ENCODE assay signal across 28 cellular contexts in genomic region chr10:422232-422631, GRCh38.
"Had no signal": no experiment of that assay in that cellular context is flagged by ENCODE, and none has a peak within 500 bp of the region (broad histone marks: within the 10 kb centered on the region; RNA-seq: fewer than 3 reads in every experiment).

No MANE protein-coding gene starts in this region.

- ATAC-seq: activated CD4-positive, alpha-beta T cell treated with anti-CD3 and anti-CD28 coated beads for 36 hours; activated CD4-positive, CD25-positive, alpha-beta regulatory T cell treated with anti-CD3 and anti-CD28 coated beads, Interleukin-2, amount 50 U/mL, for 24 hours; activated CD8-positive, alpha-beta T cell treated with anti-CD3 and anti-CD28 coated beads, Interleukin-2, amount 10 ng/mL, durations not matched to agents 7 days and 5 days; body of pancreas; K562 had no signal

- H3K36me3 ChIP-seq: breast epithelium, SJCRH30 had no signal

- H3K4me1 Mint-ChIP-seq: activated CD4-positive, alpha-beta T cell treated with anti-CD3 and anti-CD28 coated beads, Interleukin-2, amount 10 ng/mL, durations not matched to agents 7 days and 5 days; activated naive CD4-positive, alpha-beta T cell treated with anti-CD3 and anti-CD28 coated beads, Interleukin-2, amount 10 ng/mL, durations not matched to agents 7 days and 5 days had no signal

- H3K36me3 Mint-ChIP-seq: activated naive CD4-positive, alpha-beta T cell treated with anti-CD3 and anti-CD28 coated beads, Interleukin-2, amount 10 ng/mL, durations not matched to agents 7 days and 5 days; activated naive CD8-positive, alpha-beta T cell treated with anti-CD3 and anti-CD28 coated beads for 36 hours had no signal

- H3K4me1 ChIP-seq: body of pancreas, breast epithelium, SJCRH30 had no signal

- H3K4me3 ChIP-seq: body of pancreas, breast epithelium, K562, SJCRH30, SK-N-MC had no signal

- H3K27me3 Mint-ChIP-seq: activated naive CD8-positive, alpha-beta T cell treated with anti-CD3 and anti-CD28 coated beads for 36 hours; activated T-cell treated with anti-CD3 and anti-CD28 coated beads, Interleukin-2, amount 50 U/mL, for 24 hours had no signal

- H3K9me3 Mint-ChIP-seq: activated naive CD4-positive, alpha-beta T cell treated with anti-CD3 and anti-CD28 coated beads, Interleukin-2, amount 10 ng/mL, durations not matched to agents 7 days and 5 days; activated naive CD8-positive, alpha-beta T cell treated with anti-CD3 and anti-CD28 coated beads for 36 hours; T-helper 1 cell treated with Interleukin-12 subunit alpha and Interleukin-12 subunit beta and Interleukin-4 antibody, amounts not matched to agents 30 μg/mL and 1 μg/mL, for 36 hours; T-helper 2 cell treated with Interferon-gamma antibody and Interleukin-4, amounts not matched to agents 5 μg/mL and 100 μg/mL, for 36 hours had no signal

- H3K27ac Mint-ChIP-seq: activated CD4-positive, alpha-beta T cell treated with anti-CD3 and anti-CD28 coated beads for 36 hours; activated CD4-positive, alpha-beta T cell treated with anti-CD3 and anti-CD28 coated beads, Interleukin-2, amount 10 ng/mL, durations not matched to agents 7 days and 5 days; activated CD8-positive, alpha-beta T cell treated with anti-CD3 and anti-CD28 coated beads, Interleukin-2, amount 10 ng/mL, durations not matched to agents 7 days and 5 days; activated naive CD4-positive, alpha-beta T cell treated with anti-CD3 and anti-CD28 coated beads, Interleukin-2, amount 10 ng/mL, durations not matched to agents 7 days and 5 days; activated naive CD8-positive, alpha-beta T cell treated with anti-CD3 and anti-CD28 coated beads for 36 hours; activated T-cell treated with anti-CD3 and anti-CD28 coated beads, Interleukin-2, amount 50 U/mL, for 24 hours; T-helper 1 cell treated with Interleukin-12 subunit alpha and Interleukin-12 subunit beta and Interleukin-4 antibody, amounts not matched to agents 30 μg/mL and 1 μg/mL, for 36 hours; T-helper 2 cell treated with Interferon-gamma antibody and Interleukin-4, amounts not matched to agents 5 μg/mL and 100 μg/mL, for 36 hours had no signal

- H3K9me3 ChIP-seq: body of pancreas, breast epithelium, SJCRH30 had no signal

- H3K4me3 Mint-ChIP-seq: activated CD4-positive, alpha-beta T cell treated with anti-CD3 and anti-CD28 coated beads for 36 hours; activated CD4-positive, alpha-beta T cell treated with anti-CD3 and anti-CD28 coated beads, Interleukin-2, amount 10 ng/mL, durations not matched to agents 7 days and 5 days; activated CD8-positive, alpha-beta T cell treated with anti-CD3 and anti-CD28 coated beads, Interleukin-2, amount 10 ng/mL, durations not matched to agents 7 days and 5 days; activated naive CD4-positive, alpha-beta T cell treated with anti-CD3 and anti-CD28 coated beads, Interleukin-2, amount 10 ng/mL, durations not matched to agents 7 days and 5 days; activated naive CD8-positive, alpha-beta T cell treated with anti-CD3 and anti-CD28 coated beads for 36 hours; activated T-cell treated with anti-CD3 and anti-CD28 coated beads, Interleukin-2, amount 50 U/mL, for 24 hours; T-helper 1 cell treated with Interleukin-12 subunit alpha and Interleukin-12 subunit beta and Interleukin-4 antibody, amounts not matched to agents 30 μg/mL and 1 μg/mL, for 36 hours; T-helper 2 cell treated with Interferon-gamma antibody and Interleukin-4, amounts not matched to agents 5 μg/mL and 100 μg/mL, for 36 hours had no signal

- DNase-seq: activated CD4-positive, alpha-beta T cell treated with anti-CD3 and anti-CD28 coated beads for 36 hours; activated CD4-positive, alpha-beta T cell treated with anti-CD3 and anti-CD28 coated beads, Interleukin-2, amount 10 ng/mL, durations not matched to agents 7 days and 5 days; activated CD4-positive, alpha-beta T cell treated with anti-CD3 and anti-CD28 coated beads, Interleukin-2, amount 50 U/mL, for 48 hours; activated CD8-positive, alpha-beta T cell treated with anti-CD3 and anti-CD28 coated beads, Interleukin-2, amount 10 ng/mL, durations not matched to agents 7 days and 5 days; activated gamma-delta T cell treated with Interleukin-2 at 50 U/mL for 16 hours; activated naive CD4-positive, alpha-beta T cell treated with anti-CD3 and anti-CD28 coated beads, Interleukin-2, amount 10 ng/mL, durations not matched to agents 7 days and 5 days; activated naive CD8-positive, alpha-beta T cell treated with anti-CD3 and anti-CD28 coated beads for 36 hours; activated T-cell treated with anti-CD3 and anti-CD28 coated beads, Interleukin-2, amount 50 U/mL, for 24 hours; amniotic stem cell; body of pancreas; cerebellar nuclear complex; NCI-H1105; NCI-H1417 treated with DMSO at 0.1 percent for 48 hours; NCI-H187 treated with DMSO at 0.1 percent for 48 hours; NCI-H2081; NCI-H510A; NCI-H526; NCI-H748 treated with DMSO at 0.1 percent for 48 hours; NK-92 treated with Interleukin-12 subunit alpha and Interleukin-12 subunit beta, amount 100 ng/mL, for 24 hours; OCI-M1; SHP77 had no signal

- H3K27ac ChIP-seq: body of pancreas, breast epithelium, SJCRH30, SK-N-MC had no signal

- H3K27me3 ChIP-seq: body of pancreas, breast epithelium, SJCRH30 had no signal
